15 cellular contexts compared by ENCODE assay signal in the genomic region with DNA sequence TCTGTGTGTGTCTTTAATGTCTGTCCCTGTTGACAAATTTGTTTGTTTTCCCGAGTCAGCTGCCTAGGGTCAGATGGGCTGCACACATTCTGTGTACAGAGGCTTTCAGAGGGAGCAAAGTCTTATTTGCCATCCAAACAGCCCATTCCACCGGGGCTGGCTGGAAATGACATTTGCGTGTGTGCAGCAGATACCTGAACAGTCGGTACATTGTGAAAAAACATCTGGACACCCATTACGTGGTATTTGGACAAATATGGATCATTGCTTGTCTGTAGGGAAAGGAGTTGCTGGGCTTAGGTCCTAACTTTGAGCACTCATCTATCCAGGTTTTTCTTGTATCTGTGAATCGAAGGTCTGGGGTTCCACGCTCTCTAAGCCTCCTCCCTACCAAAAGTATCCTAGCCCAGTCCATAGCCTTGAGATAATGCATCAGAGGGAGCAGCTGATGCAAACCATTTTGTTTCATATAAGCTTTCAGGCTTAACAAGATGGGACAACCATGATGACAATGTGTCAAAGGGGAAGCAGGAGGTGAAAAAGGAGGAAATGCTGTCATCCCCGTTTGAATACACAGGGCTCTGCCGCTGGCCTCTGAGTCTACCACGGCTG.
"Had no signal": no experiment of that assay in that cellular context is flagged by ENCODE, and none has a peak within 500 bp of the region (broad histone marks: within the 10 kb centered on the region; RNA-seq: fewer than 3 reads in every experiment).

No MANE protein-coding gene starts in this region.

- H3K4me3 ChIP-seq: esophagus squamous epithelium, left lung, skin epidermis, tibial nerve had no signal

- H3K27me3 ChIP-seq: brain microvascular endothelial cell, left lung, tibial nerve had no signal

- DNase-seq: activated CD4-positive, alpha-beta T cell treated with anti-CD3 and anti-CD28 coated beads, Interleukin-2, amount 50 U/mL, for 4 hours; activated CD4-positive, CD25-positive, alpha-beta regulatory T cell treated with anti-CD3 and anti-CD28 coated beads, Interleukin-2, amount 50 U/mL, for 72 hours; activated CD8-positive, alpha-beta memory T cell treated with anti-CD3 and anti-CD28 coated beads, Interleukin-2, amount 10 ng/mL, durations not matched to agents 7 days and 5 days; activated effector memory CD4-positive, alpha-beta T cell treated with anti-CD3 and anti-CD28 coated beads, Interleukin-2, amount 50 U/mL, for 16 hours; activated T-cell treated with anti-CD3 and anti-CD28 coated beads, Interleukin-2, amount 50 U/mL, for 24 hours; amygdala; brain microvascular endothelial cell; esophagus squamous epithelium; foreskin fibroblast; head of caudate nucleus; left lung; nephron progenitor cell; retina had no signal

- ATAC-seq: activated CD8-positive, alpha-beta memory T cell treated with anti-CD3 and anti-CD28 coated beads, Interleukin-2, amount 10 ng/mL, durations not matched to agents 7 days and 5 days; left lung had no signal

- H3K4me1 ChIP-seq: esophagus squamous epithelium, left lung, tibial nerve had no signal

- H3K36me3 ChIP-seq: brain microvascular endothelial cell, esophagus squamous epithelium, left lung, tibial nerve had no signal

- H3K27ac ChIP-seq: brain microvascular endothelial cell, esophagus squamous epithelium, left lung, skin epidermis, tibial nerve had no signal
